In the genomic region with DNA sequence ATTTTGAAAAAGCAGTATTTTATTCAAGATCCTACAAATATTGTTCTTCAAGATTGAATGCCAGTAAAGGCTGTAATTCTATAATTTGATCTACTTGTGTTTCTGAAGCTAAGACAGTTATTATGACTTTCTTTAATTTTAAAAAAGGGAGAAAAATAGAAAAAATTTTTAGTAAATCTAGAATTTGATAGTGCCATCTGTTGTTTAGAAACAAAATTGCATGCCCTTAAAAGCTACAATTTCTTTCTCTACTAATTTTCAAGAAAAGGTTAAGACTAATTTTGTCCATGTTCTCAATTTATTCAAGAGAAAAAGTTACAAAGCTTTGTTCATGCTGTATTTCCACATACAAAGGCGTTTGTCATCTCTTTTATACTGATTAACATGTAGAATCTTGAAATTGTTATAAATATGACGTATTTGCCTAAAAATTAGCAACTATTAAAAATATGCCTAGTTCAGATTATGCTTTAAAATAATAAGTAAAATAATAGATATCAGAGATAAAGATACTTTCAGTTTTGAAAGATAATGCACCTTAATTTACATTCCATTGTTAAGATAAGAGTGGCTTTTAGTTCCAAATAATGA, we compare ENCODE assay signal across 9 cellular contexts. TPM values are rescaled to one million over a fixed set of nuclear protein-coding genes. Genes with fewer than 3 reads are reported as not detected.
DNase-seq lines count a peak whose midpoint lies in the region; ATAC-seq and TF ChIP-seq lines count a peak whose summit lies in the region.
"Had no signal": no experiment of that assay in that cellular context is flagged by ENCODE, and none has a peak within 500 bp of the region (broad histone marks: within the 10 kb centered on the region; RNA-seq: fewer than 3 reads in every experiment).

No MANE protein-coding gene starts in this region.

- H3K4me3 ChIP-seq in fibroblast of pulmonary artery (replicated peaks; ENCODE audit: low read depth, low read length) (no peak overlapping the region), testis (no peak overlapping the region)

- DNase-seq in NOMO-1 treated with DMSO at 0.1 percent for 48 hours (lab: John Stamatoyannopoulos, UW; ENCODE audit: unreplicated experiment) (peak; percentile 0), NOMO-1 treated with dmso at 0.1 percent for 144 hours (lab: John Stamatoyannopoulos, UW; ENCODE audit: unreplicated experiment) (no peak), RKO (ENCODE audit: low spot score) (peak; percentile 8), fibroblast of pulmonary artery (ENCODE audit: low read depth) (peak; percentile 44), testis (no peak), head of caudate nucleus (no peak)

- H3K4me1 ChIP-seq in testis, result no peaks in the 10 kb centered on the region

- peak; percentile 52 for TF ChIP-seq CTCF in fibroblast of pulmonary artery (IDR thresholded peaks at IDR 0.05; ENCODE audit: low read length, missing control alignments)
- TF ChIP-seq CTCF in testis (IDR thresholded peaks at IDR 0.05), result peak in 2 of 3 experiments; percentile 5 to 62

- no peaks in the 10 kb centered on the region for H3K36me3 ChIP-seq in testis (ENCODE audit: low read depth, missing control alignments)

- intact Hi-C loops in testis (cut with DNase I; ENCODE audit: low total_unique reads) (no loop called here), head of caudate nucleus (cut with DNase I) (no loop called here)

- ATAC-seq in HG02840 (IDR thresholded peaks at IDR 0.05; ENCODE audit: low FRiP score, unreplicated experiment), result no peak
- no peak for ATAC-seq in HG02938 (IDR thresholded peaks at IDR 0.05; ENCODE audit: unreplicated experiment)

- H3K27ac ChIP-seq in testis, result no peak overlapping the region

- H3K27me3 ChIP-seq in testis, result no peaks in the 10 kb centered on the region

- no peaks in the 10 kb centered on the region for H3K9me3 ChIP-seq in testis

- TF ChIP-seq POLR2A in testis (IDR thresholded peaks at IDR 0.05), result no peak

- 67% methylated on average over 2 of the region's 2 CpGs for WGBS in testis, 2 donors

RNA-seq across cellular contexts. Expression of a gene that starts 25.6 kb away (rescaled TPM):
- 1 to 10 TPM; 4.8 to 7.1 TPM for total RNA-seq in testis
- polyA plus RNA-seq in testis (ENCODE audit: insufficient read depth, low read depth, low replicate concordance), result 17.4 TPM
- total RNA-seq: activated CD8-positive, alpha-beta memory T cell treated with anti-CD3 and anti-CD28 coated beads for 36 hours had no signal

RNA-seq across cellular contexts. Expression of a gene that starts 32.1 kb away (rescaled TPM):
- total RNA-seq in testis, result 1 to 10 TPM; 1.5 to 2.0 TPM
- 6.4 TPM for polyA plus RNA-seq in testis (ENCODE audit: insufficient read depth, low read depth, low replicate concordance)
- total RNA-seq: activated CD8-positive, alpha-beta memory T cell treated with anti-CD3 and anti-CD28 coated beads for 36 hours had no signal

Comparison
In these comparisons a context has a peak if more than half of its experiments do, and no peak if none do; other contexts are left out.
1. DNase-seq: peak in NOMO-1 treated with DMSO at 0.1 percent for 48 hours (single experiment), RKO (single experiment) and fibroblast of pulmonary artery (single experiment); none in NOMO-1 treated with dmso at 0.1 percent for 144 hours (single experiment), testis (single experiment) and head of caudate nucleus (0 of 42).